ENCODE assay signal across 16 cellular contexts in the genomic region with DNA sequence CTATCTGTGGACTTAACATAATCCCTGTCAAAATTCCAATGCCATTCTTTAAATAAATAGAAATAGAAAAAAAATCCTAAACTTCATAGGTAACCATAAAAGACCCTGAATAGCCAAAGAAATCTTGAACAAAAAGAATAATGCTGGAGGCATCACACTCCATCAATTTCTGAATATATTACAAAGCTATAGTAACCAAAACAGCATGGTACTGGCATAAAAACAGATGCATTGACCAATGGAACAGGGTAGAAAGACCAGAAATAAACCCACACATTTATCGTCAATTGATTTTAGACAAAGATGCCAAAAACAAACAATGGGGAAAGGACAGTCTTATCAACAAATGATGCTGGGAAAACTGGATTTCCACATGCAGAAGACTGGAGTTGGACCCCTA.
A peak's percentile ranks its signal among the peaks of the same experiment; 100 is the strongest.
DNase-seq lines count a peak whose midpoint lies in the region; TF ChIP-seq lines count a peak whose summit lies in the region.
"Had no signal": no experiment of that assay in that cellular context is flagged by ENCODE, and none has a peak within 500 bp of the region (broad histone marks: within the 10 kb centered on the region; RNA-seq: fewer than 3 reads in every experiment).

No MANE protein-coding gene starts in this region.

- H3K9me3 ChIP-seq in HEK293 (ENCODE audit: control insufficient read depth, insufficient read depth, low read depth, low read length) = no peaks in the 10 kb centered on the region
- H3K9me3 ChIP-seq in SK-N-MC (ENCODE audit: low read depth, low read length) = peaks cover 7% of the 10 kb centered on the region; the same call in 1 of the 2 replicates
- no peaks in the 10 kb centered on the region for H3K9me3 ChIP-seq in osteoblast (ENCODE audit: low read depth, low read length)
- H3K9me3 ChIP-seq: BE2C had no signal

- no peak overlapping the region for H2AFZ ChIP-seq in osteoblast (ENCODE audit: low read length)

- POLR2A ChIA-PET in HEK293 (lab: Yijun Ruan, JAX) = no interaction called here

- TF ChIP-seq CTCF in HEK293 (tag by site-specific recombination; IDR thresholded peaks at IDR 0.05) = no peak
- TF ChIP-seq CTCF in osteoblast (IDR thresholded peaks at IDR 0.05; ENCODE audit: extremely low read depth, low read depth, low read length) = no peak

- H3K4me2 ChIP-seq in osteoblast (ENCODE audit: insufficient read depth, low read length) = no peak overlapping the region

- H3K27me3 ChIP-seq in osteoblast (ENCODE audit: insufficient read depth, low read length) = peaks cover 7% of the 10 kb centered on the region
- H3K27me3 ChIP-seq: BE2C; BLaER1 treated with 17β-estradiol and CSF1 and Interleukin-3, amounts not matched to agents 10 nM and 100 nM had no signal

- no peaks in the 10 kb centered on the region for H4K20me1 ChIP-seq in osteoblast (ENCODE audit: insufficient read depth, low read length)
- H4K20me1 ChIP-seq: BLaER1 treated with 17β-estradiol and CSF1 and Interleukin-3, amounts not matched to agents 10 nM and 100 nM had no signal

- H3K4me1 ChIP-seq in HEK293 (ENCODE audit: control insufficient read depth, insufficient read depth, low read length) (peaks cover 14% of the 10 kb centered on the region), osteoblast (ENCODE audit: insufficient read depth, low read length) (peaks cover 11% of the 10 kb centered on the region)
- H3K4me1 ChIP-seq: BE2C had no signal

- H3K79me2 ChIP-seq in osteoblast (ENCODE audit: insufficient read depth, low read length) = no peaks in the 10 kb centered on the region

- H3K4me3 ChIP-seq in HEK293 (ENCODE audit: low read depth, low read length) (no peak overlapping the region), SK-N-MC (peak overlapping the region; percentile 52; the same call in 1 of the 2 replicates), osteoblast (ENCODE audit: insufficient read depth, low read length) (no peak overlapping the region)
- H3K4me3 ChIP-seq: BLaER1 treated with 17β-estradiol and CSF1 and Interleukin-3, amounts not matched to agents 10 nM and 100 nM had no signal

- H3K27ac ChIP-seq in HEK293 (ENCODE audit: extremely low read depth, low read depth, low read length) = no peak overlapping the region
- H3K27ac ChIP-seq in SK-N-MC = peak overlapping the region; percentile 83
- H3K27ac ChIP-seq in osteoblast (ENCODE audit: low read depth, low read length) = no peak overlapping the region
- H3K27ac ChIP-seq: BLaER1 treated with 17β-estradiol and CSF1 and Interleukin-3, amounts not matched to agents 10 nM and 100 nM; C4-2B had no signal

- H3K36me3 ChIP-seq in HEK293 (ENCODE audit: control insufficient read depth in 2 of 2, insufficient read depth in 1 of 2, low read length in 2 of 2) (no peaks in the 10 kb centered on the region), SK-N-MC (ENCODE audit: insufficient read depth, low read length) (no peaks in the 10 kb centered on the region), osteoblast (ENCODE audit: insufficient read depth, low read length) (no peaks in the 10 kb centered on the region)
- H3K36me3 ChIP-seq: BE2C; BLaER1 treated with 17β-estradiol and CSF1 and Interleukin-3, amounts not matched to agents 10 nM and 100 nM had no signal

- CTCF ChIA-PET in HEK293 (lab: Yijun Ruan, JAX) = interaction anchor here (0.6 kb wide), 1 partner anchor 98 kb away, joined by 3 read pairs; no protein-coding TSS in a partner anchor

- DNase-seq in SK-N-MC (ENCODE audit: low read depth, low spot score) = no peak
- DNase-seq in cerebellar cortex (ENCODE audit: low spot score) = no peak
- no peak for DNase-seq in dedifferentiated amniotic fluid mesenchymal stem cell (ENCODE audit: extremely low spot score)
- no peak for DNase-seq in osteoblast (ENCODE audit: insufficient read length, low spot score, missing footprints)
- DNase-seq: 8988T; ACHN; BE2C; Caco-2; Calu3; CD4-positive, alpha-beta T cell; CD8-positive, alpha-beta T cell; DMS79 treated with DMSO at 0.1 percent for 48 hours; GF-D8 had no signal

- no peak overlapping the region for H3K9ac ChIP-seq in SK-N-MC (ENCODE audit: insufficient read length)
- H3K9ac ChIP-seq: BLaER1 treated with 17β-estradiol and CSF1 and Interleukin-3, amounts not matched to agents 10 nM and 100 nM had no signal

TF ChIP-seq in HEK293, 187 proteins besides CTCF, POLR2A, EP300 and RAD21:
- TF ChIP-seq ZNF837 (tag by site-specific recombination; IDR thresholded peaks at IDR 0.05) (no peak), SETDB1 (IDR thresholded peaks at IDR 0.05; ENCODE audit: insufficient read length, low read length) (peak; percentile 59), KLF1 (tag by site-specific recombination; IDR thresholded peaks at IDR 0.05) (no peak), HOXC10 (CRISPR knock-in tag; IDR thresholded peaks at IDR 0.05) (no peak), ZFP3 (tag by site-specific recombination; IDR thresholded peaks at IDR 0.05; ENCODE audit: low read depth) (no peak)
- TF ChIP-seq, protein P1, sequence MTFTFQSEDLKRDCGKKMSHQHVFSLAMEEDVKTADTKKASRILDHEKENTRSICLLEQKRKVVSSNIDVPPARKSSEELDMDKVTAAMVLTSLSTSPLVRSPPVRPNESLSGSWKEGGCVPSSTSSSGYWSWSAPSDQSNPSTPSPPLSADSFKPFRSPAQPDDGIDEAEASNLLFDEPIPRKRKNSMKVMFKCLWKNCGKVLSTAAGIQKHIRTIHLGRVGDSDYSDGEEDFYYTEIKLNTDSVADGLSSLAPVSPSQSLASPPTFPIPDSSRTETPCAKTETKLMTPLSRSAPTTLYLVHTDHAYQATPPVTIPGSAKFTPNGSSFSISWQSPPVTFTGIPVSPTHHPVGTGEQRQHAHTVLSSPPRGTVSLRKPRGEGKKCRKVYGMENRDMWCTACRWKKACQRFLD (tag by site-specific recombination; IDR thresholded peaks at IDR 0.05) = no peak
- TF ChIP-seq, protein P2, sequence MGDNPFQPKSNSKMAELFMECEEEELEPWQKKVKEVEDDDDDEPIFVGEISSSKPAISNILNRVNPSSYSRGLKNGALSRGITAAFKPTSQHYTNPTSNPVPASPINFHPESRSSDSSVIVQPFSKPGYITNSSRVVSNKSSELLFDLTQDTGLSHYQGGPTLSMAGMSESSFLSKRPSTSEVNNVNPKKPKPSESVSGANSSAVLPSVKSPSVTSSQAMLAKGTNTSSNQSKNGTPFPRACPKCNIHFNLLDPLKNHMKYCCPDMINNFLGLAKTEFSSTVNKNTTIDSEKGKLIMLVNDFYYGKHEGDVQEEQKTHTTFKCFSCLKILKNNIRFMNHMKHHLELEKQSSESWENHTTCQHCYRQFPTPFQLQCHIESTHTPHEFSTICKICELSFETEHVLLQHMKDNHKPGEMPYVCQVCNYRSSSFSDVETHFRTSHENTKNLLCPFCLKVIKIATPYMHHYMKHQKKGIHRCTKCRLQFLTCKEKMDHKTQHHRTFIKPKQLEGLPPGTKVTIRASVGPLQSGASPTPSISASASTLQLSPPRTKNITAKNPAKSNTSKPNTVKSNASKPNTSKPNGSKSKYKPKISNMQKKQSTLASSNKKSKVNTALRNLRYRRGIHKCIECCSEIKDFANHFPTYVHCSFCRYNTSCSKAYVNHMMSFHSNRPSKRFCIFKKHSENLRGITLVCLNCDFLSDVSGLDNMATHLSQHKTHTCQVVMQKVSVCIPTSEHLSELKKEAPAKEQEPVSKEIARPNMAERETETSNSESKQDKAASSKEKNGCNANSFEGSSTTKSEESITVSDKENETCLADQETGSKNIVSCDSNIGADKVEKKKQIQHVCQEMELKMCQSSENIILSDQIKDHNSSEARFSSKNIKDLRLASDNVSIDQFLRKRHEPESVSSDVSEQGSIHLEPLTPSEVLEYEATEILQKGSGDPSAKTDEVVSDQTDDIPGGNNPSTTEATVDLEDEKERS (tag by site-specific recombination; IDR thresholded peaks at IDR 0.05) = peak; percentile 67; the same call in 1 of the 2 replicates
- TF ChIP-seq, protein P3, sequence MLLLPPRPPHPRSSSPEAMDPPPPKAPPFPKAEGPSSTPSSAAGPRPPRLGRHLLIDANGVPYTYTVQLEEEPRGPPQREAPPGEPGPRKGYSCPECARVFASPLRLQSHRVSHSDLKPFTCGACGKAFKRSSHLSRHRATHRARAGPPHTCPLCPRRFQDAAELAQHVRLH (tag by site-specific recombination; IDR thresholded peaks at IDR 0.05) = 0 out of 2 replicates have a peak, but pooled peaks have one; percentile 54
- TF ChIP-seq, protein P4, sequence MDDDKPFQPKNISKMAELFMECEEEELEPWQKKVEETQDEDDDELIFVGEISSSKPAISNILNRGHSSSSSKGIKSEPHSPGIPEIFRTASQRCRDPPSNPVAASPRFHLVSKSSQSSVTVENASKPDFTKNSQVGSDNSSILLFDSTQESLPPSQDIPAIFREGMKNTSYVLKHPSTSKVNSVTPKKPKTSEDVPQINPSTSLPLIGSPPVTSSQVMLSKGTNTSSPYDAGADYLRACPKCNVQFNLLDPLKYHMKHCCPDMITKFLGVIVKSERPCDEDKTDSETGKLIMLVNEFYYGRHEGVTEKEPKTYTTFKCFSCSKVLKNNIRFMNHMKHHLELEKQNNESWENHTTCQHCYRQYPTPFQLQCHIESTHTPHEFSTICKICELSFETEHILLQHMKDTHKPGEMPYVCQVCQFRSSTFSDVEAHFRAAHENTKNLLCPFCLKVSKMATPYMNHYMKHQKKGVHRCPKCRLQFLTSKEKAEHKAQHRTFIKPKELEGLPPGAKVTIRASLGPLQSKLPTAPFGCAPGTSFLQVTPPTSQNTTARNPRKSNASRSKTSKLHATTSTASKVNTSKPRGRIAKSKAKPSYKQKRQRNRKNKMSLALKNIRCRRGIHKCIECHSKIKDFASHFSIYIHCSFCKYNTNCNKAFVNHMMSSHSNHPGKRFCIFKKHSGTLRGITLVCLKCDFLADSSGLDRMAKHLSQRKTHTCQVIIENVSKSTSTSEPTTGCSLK (tag by site-specific recombination; IDR thresholded peaks at IDR 0.05) = no peak
- TF ChIP-seq, protein P5, sequence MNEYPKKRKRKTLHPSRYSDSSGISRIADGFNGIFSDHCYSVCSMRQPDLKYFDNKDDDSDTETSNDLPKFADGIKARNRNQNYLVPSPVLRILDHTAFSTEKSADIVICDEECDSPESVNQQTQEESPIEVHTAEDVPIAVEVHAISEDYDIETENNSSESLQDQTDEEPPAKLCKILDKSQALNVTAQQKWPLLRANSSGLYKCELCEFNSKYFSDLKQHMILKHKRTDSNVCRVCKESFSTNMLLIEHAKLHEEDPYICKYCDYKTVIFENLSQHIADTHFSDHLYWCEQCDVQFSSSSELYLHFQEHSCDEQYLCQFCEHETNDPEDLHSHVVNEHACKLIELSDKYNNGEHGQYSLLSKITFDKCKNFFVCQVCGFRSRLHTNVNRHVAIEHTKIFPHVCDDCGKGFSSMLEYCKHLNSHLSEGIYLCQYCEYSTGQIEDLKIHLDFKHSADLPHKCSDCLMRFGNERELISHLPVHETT (tag by site-specific recombination; IDR thresholded peaks at IDR 0.05) = no peak
